8 cellular contexts compared by ENCODE assay signal in genomic region chr20:48788486-48789072, GRCh38. TPM values are rescaled to one million over a fixed set of nuclear protein-coding genes. Genes with fewer than 3 reads are reported as not detected.
DNase-seq lines count a peak whose midpoint lies in the region; ATAC-seq and TF ChIP-seq lines count a peak whose summit lies in the region.

No MANE protein-coding gene starts in this region.

- no peak for TF ChIP-seq CTCF in GM12864 (IDR thresholded peaks at IDR 0.05; ENCODE audit: low read depth, low read length, missing control alignments)
- no peak for TF ChIP-seq CTCF in right atrium auricular region (IDR thresholded peaks at IDR 0.05)

- H3K4me3 ChIP-seq in GM12864 (ENCODE audit: low read depth, low read length) (no peak overlapping the region), right atrium auricular region (no peak overlapping the region)

- H3K27ac ChIP-seq in right atrium auricular region, result no peak overlapping the region

- DNase-seq in GM12864 (ENCODE audit: low read depth) (peak; percentile 94), germinal center (ENCODE audit: low spot score) (peak; percentile 68), right atrium auricular region (ENCODE audit: low spot score) (no peak), NCI-H146 treated with DMSO at 0.1 percent for 48 hours (lab: John Stamatoyannopoulos, UW; ENCODE audit: unreplicated experiment) (no peak), LoVo (ENCODE audit: low spot score) (no peak), NCI-H345 (lab: John Stamatoyannopoulos, UW) (no peak)

- no peaks in the 10 kb centered on the region for H3K9me3 ChIP-seq in right atrium auricular region

- ATAC-seq in GM21381 (IDR thresholded peaks at IDR 0.05; ENCODE audit: unreplicated experiment) (peak; percentile 53), HG03575 (IDR thresholded peaks at IDR 0.05; ENCODE audit: extremely low read depth, insufficient number of reproducible peaks, low FRiP score, unreplicated experiment) (peak; percentile 38)

- H3K36me3 ChIP-seq in right atrium auricular region, result no peaks in the 10 kb centered on the region

- H3K4me1 ChIP-seq in right atrium auricular region, result peaks cover 0 to 32% of the 10 kb centered on the region in 2 donors

- H3K27me3 ChIP-seq in right atrium auricular region, result no peaks in the 10 kb centered on the region

RNA-seq across cellular contexts. Expression of gene PREX1, which starts 39.2 kb away (rescaled TPM):
- 10 to 100 TPM; 11.5 to 21.7 TPM for total RNA-seq in right atrium auricular region

Comparison
In these comparisons a context has a peak if more than half of its experiments do, and no peak if none do; other contexts are left out.
1. DNase-seq: peak in GM12864 (single experiment) and germinal center (single experiment); none in right atrium auricular region (single experiment), NCI-H146 treated with DMSO at 0.1 percent for 48 hours (single experiment), LoVo (single experiment) and NCI-H345 (single experiment).